ENCODE assay signal across 1 cellular context in the genomic region with DNA sequence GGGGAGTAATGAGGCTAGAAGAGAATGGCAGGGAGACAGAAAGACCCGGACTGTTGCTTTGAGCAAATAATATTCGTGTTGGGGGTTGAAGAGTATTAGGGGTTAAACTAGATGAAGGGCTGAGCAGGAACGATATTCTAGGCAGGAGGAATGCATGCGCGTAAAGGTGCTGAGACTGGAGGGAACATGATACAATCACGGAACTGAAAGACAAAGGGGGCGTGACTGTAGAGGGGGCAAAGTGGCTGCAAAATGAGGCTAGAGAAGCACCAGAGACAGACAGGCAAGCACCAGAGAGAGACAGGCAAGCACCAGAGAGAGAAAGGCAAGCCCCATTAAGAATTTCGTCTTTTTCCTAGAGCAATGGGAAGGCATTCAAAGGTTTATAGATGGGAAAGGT.
TF ChIP-seq lines count a peak whose summit lies in the region.

No MANE protein-coding gene starts in this region.

TF ChIP-seq in IMR-90, 13 proteins besides CTCF, POLR2A, EP300 and RAD21:
- TF ChIP-seq MAFK (IDR thresholded peaks at IDR 0.05; ENCODE audit: low read depth, low read length): no peak
- TF ChIP-seq MXI1 (IDR thresholded peaks at IDR 0.05; ENCODE audit: borderline replicate concordance, low read depth, low read length): no peak
- TF ChIP-seq USF2 (IDR thresholded peaks at IDR 0.05; ENCODE audit: low read depth, low read length): no peak
- TF ChIP-seq RFX5 (IDR thresholded peaks at IDR 0.05; ENCODE audit: low read depth, low read length): no peak
- TF ChIP-seq MAZ (IDR thresholded peaks at IDR 0.05; ENCODE audit: borderline replicate concordance, low read depth, low read length): no peak
- no peak for TF ChIP-seq FOS (IDR thresholded peaks at IDR 0.05; ENCODE audit: low read depth, low read length)
- TF ChIP-seq NFE2L2 (IDR thresholded peaks at IDR 0.05; ENCODE audit: low read depth, low read length): no peak
- TF ChIP-seq RCOR1 (IDR thresholded peaks at IDR 0.05; ENCODE audit: insufficient replicate concordance, low read length): no peak
- no peak for TF ChIP-seq CHD1 (IDR thresholded peaks at IDR 0.05; ENCODE audit: low read depth, low read length)
- no peak for TF ChIP-seq CEBPB (IDR thresholded peaks at IDR 0.05; ENCODE audit: low read depth, low read length)
- TF ChIP-seq, protein P1, sequence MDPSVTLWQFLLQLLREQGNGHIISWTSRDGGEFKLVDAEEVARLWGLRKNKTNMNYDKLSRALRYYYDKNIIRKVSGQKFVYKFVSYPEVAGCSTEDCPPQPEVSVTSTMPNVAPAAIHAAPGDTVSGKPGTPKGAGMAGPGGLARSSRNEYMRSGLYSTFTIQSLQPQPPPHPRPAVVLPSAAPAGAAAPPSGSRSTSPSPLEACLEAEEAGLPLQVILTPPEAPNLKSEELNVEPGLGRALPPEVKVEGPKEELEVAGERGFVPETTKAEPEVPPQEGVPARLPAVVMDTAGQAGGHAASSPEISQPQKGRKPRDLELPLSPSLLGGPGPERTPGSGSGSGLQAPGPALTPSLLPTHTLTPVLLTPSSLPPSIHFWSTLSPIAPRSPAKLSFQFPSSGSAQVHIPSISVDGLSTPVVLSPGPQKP (IDR thresholded peaks at IDR 0.05; ENCODE audit: borderline replicate concordance, low read depth, low read length): no peak
- TF ChIP-seq SMC3 (IDR thresholded peaks at IDR 0.05; ENCODE audit: low read depth, low read length): no peak
- no peak for TF ChIP-seq BHLHE40 (IDR thresholded peaks at IDR 0.05; ENCODE audit: low read depth, low read length)
